27 cellular contexts compared by ENCODE assay signal in genomic region chr13:79860757-79861156, GRCh38.
"Had no signal": no experiment of that assay in that cellular context is flagged by ENCODE, and none has a peak within 500 bp of the region (broad histone marks: within the 10 kb centered on the region; RNA-seq: fewer than 3 reads in every experiment).

No MANE protein-coding gene starts in this region.

- H3K4me3 ChIP-seq: esophagus squamous epithelium, gastroesophageal sphincter had no signal

- H3K36me3 Mint-ChIP-seq: activated CD4-positive, alpha-beta memory T cell treated with anti-CD3 and anti-CD28 coated beads for 36 hours; activated naive CD8-positive, alpha-beta T cell had no signal

- H3K9me3 ChIP-seq: esophagus squamous epithelium, gastroesophageal sphincter had no signal

- H3K4me1 ChIP-seq: esophagus squamous epithelium, gastroesophageal sphincter had no signal

- H3K36me3 ChIP-seq: brain microvascular endothelial cell, esophagus squamous epithelium, gastroesophageal sphincter had no signal

- H3K4me1 Mint-ChIP-seq: activated CD4-positive, alpha-beta T cell treated with anti-CD3 and anti-CD28 coated beads for 36 hours; activated CD4-positive, alpha-beta T cell treated with anti-CD3 and anti-CD28 coated beads, Interleukin-2, amount 10 ng/mL, durations not matched to agents 24 days and 14 days; central memory CD8-positive, alpha-beta T cell had no signal

- H3K27ac Mint-ChIP-seq: activated CD4-positive, alpha-beta memory T cell treated with anti-CD3 and anti-CD28 coated beads for 36 hours; activated CD4-positive, alpha-beta T cell treated with anti-CD3 and anti-CD28 coated beads for 36 hours; activated CD4-positive, alpha-beta T cell treated with anti-CD3 and anti-CD28 coated beads, Interleukin-2, amount 10 ng/mL, durations not matched to agents 24 days and 14 days; activated CD8-positive, alpha-beta T cell treated with anti-CD3 and anti-CD28 coated beads, Interleukin-2, amount 10 ng/mL, durations not matched to agents 7 days and 5 days; activated naive CD8-positive, alpha-beta T cell; activated T-cell treated with anti-CD3 and anti-CD28 coated beads, Interleukin-2, amount 50 U/mL, for 24 hours; activated T-cell treated with anti-CD3 and anti-CD28 coated beads, Interleukin-2, amount 50 U/mL, for 72 hours; effector memory CD8-positive, alpha-beta T cell had no signal

- DNase-seq: activated CD4-positive, alpha-beta memory T cell treated with anti-CD3 and anti-CD28 coated beads for 36 hours; activated CD4-positive, alpha-beta T cell treated with anti-CD3 and anti-CD28 coated beads for 36 hours; activated CD4-positive, alpha-beta T cell treated with anti-CD3 and anti-CD28 coated beads, Interleukin-2, amount 10 ng/mL, durations not matched to agents 24 days and 14 days; activated CD4-positive, CD25-positive, alpha-beta regulatory T cell; activated CD4-positive, CD25-positive, alpha-beta regulatory T cell treated with anti-CD3 and anti-CD28 coated beads, Interleukin-2, amount 50 U/mL, for 72 hours; activated CD8-positive, alpha-beta memory T cell treated with anti-CD3 and anti-CD28 coated beads, Interleukin-2, amount 50 U/mL, for 48 hours; activated CD8-positive, alpha-beta T cell treated with anti-CD3 and anti-CD28 coated beads, Interleukin-2, amount 10 ng/mL, durations not matched to agents 7 days and 5 days; activated gamma-delta T cell treated with Interleukin-2 at 50 U/mL for 16 hours; activated naive CD4-positive, alpha-beta T cell treated with anti-CD3 and anti-CD28 coated beads, Interleukin-2, amount 50 U/mL, for 16 hours; activated naive CD4-positive, alpha-beta T cell treated with Interleukin-2 at 50 U/mL for 16 hours; activated T-cell treated with anti-CD3 and anti-CD28 coated beads for 4 hours; activated T-cell treated with anti-CD3 and anti-CD28 coated beads, Interleukin-2, amount 50 U/mL, for 24 hours; activated T-cell treated with anti-CD3 and anti-CD28 coated beads, Interleukin-2, amount 50 U/mL, for 72 hours; amniotic stem cell; anterior cingulate cortex; brain microvascular endothelial cell; cortex of kidney; dermis blood vessel endothelial cell; effector CD4-positive, alpha-beta T cell; effector memory CD8-positive, alpha-beta T cell; esophagus squamous epithelium; foreskin melanocyte; T-helper 2 cell had no signal

- H3K9me3 Mint-ChIP-seq: activated CD4-positive, alpha-beta T cell treated with anti-CD3 and anti-CD28 coated beads, Interleukin-2, amount 10 ng/mL, durations not matched to agents 24 days and 14 days; activated T-cell treated with anti-CD3 and anti-CD28 coated beads, Interleukin-2, amount 50 U/mL, for 24 hours; activated T-cell treated with anti-CD3 and anti-CD28 coated beads, Interleukin-2, amount 50 U/mL, for 72 hours had no signal

- H3K27me3 ChIP-seq: brain microvascular endothelial cell, esophagus squamous epithelium, gastroesophageal sphincter had no signal

- H3K27me3 Mint-ChIP-seq: activated CD4-positive, alpha-beta memory T cell treated with anti-CD3 and anti-CD28 coated beads for 36 hours; activated CD4-positive, alpha-beta T cell treated with anti-CD3 and anti-CD28 coated beads for 36 hours; activated CD4-positive, alpha-beta T cell treated with anti-CD3 and anti-CD28 coated beads, Interleukin-2, amount 10 ng/mL, durations not matched to agents 24 days and 14 days; activated naive CD8-positive, alpha-beta T cell; activated T-cell treated with anti-CD3 and anti-CD28 coated beads, Interleukin-2, amount 50 U/mL, for 24 hours; central memory CD8-positive, alpha-beta T cell; effector memory CD8-positive, alpha-beta T cell had no signal

- H3K27ac ChIP-seq: brain microvascular endothelial cell, epithelial cell of prostate, esophagus squamous epithelium, gastroesophageal sphincter had no signal

- H3K4me3 Mint-ChIP-seq: activated CD4-positive, alpha-beta memory T cell treated with anti-CD3 and anti-CD28 coated beads for 36 hours; activated CD4-positive, alpha-beta T cell treated with anti-CD3 and anti-CD28 coated beads for 36 hours; activated CD4-positive, alpha-beta T cell treated with anti-CD3 and anti-CD28 coated beads, Interleukin-2, amount 10 ng/mL, durations not matched to agents 24 days and 14 days; activated CD8-positive, alpha-beta T cell treated with anti-CD3 and anti-CD28 coated beads, Interleukin-2, amount 10 ng/mL, durations not matched to agents 7 days and 5 days; activated naive CD8-positive, alpha-beta T cell; activated T-cell treated with anti-CD3 and anti-CD28 coated beads, Interleukin-2, amount 50 U/mL, for 24 hours; activated T-cell treated with anti-CD3 and anti-CD28 coated beads, Interleukin-2, amount 50 U/mL, for 72 hours; central memory CD8-positive, alpha-beta T cell; effector memory CD8-positive, alpha-beta T cell had no signal

- ATAC-seq: activated CD4-positive, alpha-beta T cell treated with anti-CD3 and anti-CD28 coated beads for 36 hours; activated CD8-positive, alpha-beta T cell treated with anti-CD3 and anti-CD28 coated beads, Interleukin-2, amount 10 ng/mL, durations not matched to agents 7 days and 5 days; activated T-cell treated with anti-CD3 and anti-CD28 coated beads, Interleukin-2, amount 50 U/mL, for 72 hours; effector memory CD8-positive, alpha-beta T cell; gastroesophageal sphincter had no signal
